ENCODE assay signal across 8 cellular contexts in the genomic region with DNA sequence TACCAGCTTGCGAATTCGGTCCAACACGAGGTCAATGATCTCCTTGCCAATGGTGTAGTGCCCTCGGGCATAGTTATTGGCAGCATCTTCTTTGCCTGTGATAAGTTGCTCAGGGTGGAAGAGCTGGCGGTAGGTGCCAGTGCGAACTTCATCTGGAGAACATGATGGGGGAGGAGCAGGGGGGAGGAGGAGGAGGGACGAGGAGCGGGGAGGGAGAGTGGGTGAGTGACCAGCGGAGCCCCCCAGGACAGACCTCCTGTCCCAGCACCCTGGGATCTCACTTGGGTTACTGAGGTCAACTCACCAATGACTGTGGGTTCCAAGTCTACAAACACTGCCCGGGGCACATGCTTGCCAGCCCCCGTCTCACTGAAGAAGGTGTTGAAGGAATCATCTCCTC. TPM values are rescaled to one million over a fixed set of nuclear protein-coding genes. Genes with fewer than 3 reads are reported as not detected.
A peak's percentile ranks its signal among the peaks of the same experiment; 100 is the strongest.
DNase-seq lines count a peak whose midpoint lies in the region; TF ChIP-seq lines count a peak whose summit lies in the region.
"Not testable (repeated sequence)": the region's sequence is repeated elsewhere in the genome, so short reads cannot be mapped to it uniquely, and the experiment has no call there.

No MANE protein-coding gene starts in this region.

- H3K9me3 ChIP-seq in esophagus muscularis mucosa; skeletal muscle satellite cell (replicated peaks; ENCODE audit: low read length): not testable (repeated sequence)

- TF ChIP-seq CTCF in AG10803 (conservative IDR thresholded peaks at IDR 0.05; ENCODE audit: low read length); brain microvascular endothelial cell (IDR thresholded peaks at IDR 0.05; ENCODE audit: low read depth, low read length, missing control alignments); esophagus muscularis mucosa (IDR thresholded peaks at IDR 0.05); neural crest cell (conservative IDR thresholded peaks at IDR 0.05): not testable (repeated sequence)

- DNase-seq in AG10803 (ENCODE audit: low read depth); activated T-helper 2 cell treated with anti-CD3 and anti-CD28 coated beads, Interferon-gamma antibody, Interleukin-2, Interleukin-4, amounts not matched to agents 10 μg/mL and 5 μg/mL and 100 μg/mL, durations not matched to agents 14 hours and 24 hours and 36 hours (ENCODE audit: low spot score); brain microvascular endothelial cell; esophagus muscularis mucosa (ENCODE audit: extremely low spot score); neural crest cell (ENCODE audit: low read depth, low spot score): not testable (repeated sequence)

- H3K4me1 Mint-ChIP-seq in IgD-negative memory B cell (peaks cover 8 to 20% (median 15%) of the 10 kb centered on the region in 3 donors), neural crest cell (peaks cover 65% of the 10 kb centered on the region)
- H3K4me1 Mint-ChIP-seq in activated T-helper 2 cell treated with anti-CD3 and anti-CD28 coated beads, Interferon-gamma antibody, Interleukin-2, Interleukin-4, amounts not matched to agents 10 μg/mL and 5 μg/mL and 100 μg/mL, durations not matched to agents 14 hours and 24 hours and 36 hours (ENCODE audit: low read depth), result peaks cover 12% of the 10 kb centered on the region

- H3K27me3 Mint-ChIP-seq in IgD-negative memory B cell; activated T-helper 2 cell treated with anti-CD3 and anti-CD28 coated beads, Interferon-gamma antibody, Interleukin-2, Interleukin-4, amounts not matched to agents 10 μg/mL and 5 μg/mL and 100 μg/mL, durations not matched to agents 14 hours and 24 hours and 36 hours (ENCODE audit: low read depth): not testable (repeated sequence)
- peaks cover 37% of the 10 kb centered on the region for H3K27me3 Mint-ChIP-seq in neural crest cell (ENCODE audit: low read depth)

- in situ Hi-C loops in brain microvascular endothelial cell (cut with HindIII; ENCODE audit: low pct_ligation_motif_present, low sequenced_read_pairs), result not testable (repeated sequence)

- intact Hi-C loops in activated T-helper 2 cell treated with anti-CD3 and anti-CD28 coated beads, Interferon-gamma antibody, Interleukin-2, Interleukin-4, amounts not matched to agents 10 μg/mL and 5 μg/mL and 100 μg/mL, durations not matched to agents 14 hours and 24 hours and 36 hours (cut with micrococcal nuclease), result loop anchor here (5.0 kb wide), 2 partner anchors 74 to 124 kb away; a partner anchor contains a TSS
- intact Hi-C loops in esophagus muscularis mucosa (cut with DNase I), result not testable (repeated sequence)

- H3K27ac ChIP-seq in brain microvascular endothelial cell, result not testable (repeated sequence)
- H3K27ac ChIP-seq in esophagus muscularis mucosa (replicated peaks in 1 of 4) (peak overlapping the region in 3 of 4 donors; percentile 95 to 99 (median 98)), layer of hippocampus (ENCODE audit: low read depth, low read length) (peak overlapping the region; percentile 52)

- H3K4me2 ChIP-seq in skeletal muscle satellite cell (ENCODE audit: low read length), result peak overlapping the region; percentile 84

- H3K4me3 ChIP-seq in AG10803 (ENCODE audit: low read length) (peak overlapping the region; percentile 91), brain microvascular endothelial cell (ENCODE audit: low read depth, low read length) (peak overlapping the region; percentile 95), esophagus muscularis mucosa (peak overlapping the region; percentile 78 to 96 (median 91)), skeletal muscle satellite cell (ENCODE audit: low read length) (peak overlapping the region; percentile 90)

- 65% methylated on average over 9 of the region's 11 CpGs for WGBS in esophagus muscularis mucosa

- H3K36me3 ChIP-seq in brain microvascular endothelial cell (replicated peaks) (peaks cover 36% of the 10 kb centered on the region), esophagus muscularis mucosa (peaks cover 23 to 35% (median 31%) of the 10 kb centered on the region in 4 donors), skeletal muscle satellite cell (ENCODE audit: insufficient read depth, low read length) (peaks cover 20% of the 10 kb centered on the region)

- peak overlapping the region in 2 of 3 donors; percentile 35 to 77 for H3K27ac Mint-ChIP-seq in IgD-negative memory B cell
- H3K27ac Mint-ChIP-seq in activated T-helper 2 cell treated with anti-CD3 and anti-CD28 coated beads, Interferon-gamma antibody, Interleukin-2, Interleukin-4, amounts not matched to agents 10 μg/mL and 5 μg/mL and 100 μg/mL, durations not matched to agents 14 hours and 24 hours and 36 hours; neural crest cell (ENCODE audit: unreplicated experiment): not testable (repeated sequence)

- peak overlapping the region in 2 of 4 donors; percentile 63 to 81 for H3K4me3 Mint-ChIP-seq in IgD-negative memory B cell
- H3K4me3 Mint-ChIP-seq in activated T-helper 2 cell treated with anti-CD3 and anti-CD28 coated beads, Interferon-gamma antibody, Interleukin-2, Interleukin-4, amounts not matched to agents 10 μg/mL and 5 μg/mL and 100 μg/mL, durations not matched to agents 14 hours and 24 hours and 36 hours (ENCODE audit: low read depth), result peak overlapping the region; percentile 51
- peak overlapping the region; percentile 97 for H3K4me3 Mint-ChIP-seq in neural crest cell

- H3K9me3 Mint-ChIP-seq in IgD-negative memory B cell; activated T-helper 2 cell treated with anti-CD3 and anti-CD28 coated beads, Interferon-gamma antibody, Interleukin-2, Interleukin-4, amounts not matched to agents 10 μg/mL and 5 μg/mL and 100 μg/mL, durations not matched to agents 14 hours and 24 hours and 36 hours; neural crest cell: not testable (repeated sequence)

- peak overlapping the region; percentile 98 for H3K9ac ChIP-seq in skeletal muscle satellite cell (ENCODE audit: low read depth, low read length)

- H3K36me3 Mint-ChIP-seq in IgD-negative memory B cell, result not testable (repeated sequence)
- H3K36me3 Mint-ChIP-seq in activated T-helper 2 cell treated with anti-CD3 and anti-CD28 coated beads, Interferon-gamma antibody, Interleukin-2, Interleukin-4, amounts not matched to agents 10 μg/mL and 5 μg/mL and 100 μg/mL, durations not matched to agents 14 hours and 24 hours and 36 hours (ENCODE audit: low read depth), result peaks cover 33% of the 10 kb centered on the region
- peaks cover 44% of the 10 kb centered on the region for H3K36me3 Mint-ChIP-seq in neural crest cell (ENCODE audit: low read depth)

- H3K4me1 ChIP-seq in esophagus muscularis mucosa (peaks cover 16 to 42% (median 34%) of the 10 kb centered on the region in 4 donors), skeletal muscle satellite cell (ENCODE audit: control insufficient read depth, insufficient read depth, low read length) (peaks cover 21% of the 10 kb centered on the region)

- not testable (repeated sequence) for H3K27me3 ChIP-seq in brain microvascular endothelial cell (replicated peaks); esophagus muscularis mucosa; layer of hippocampus (ENCODE audit: control insufficient read depth, insufficient read depth, low read length); skeletal muscle satellite cell (ENCODE audit: control insufficient read depth, insufficient read depth, low read length)

- TF ChIP-seq POLR2A in esophagus muscularis mucosa (IDR thresholded peaks at IDR 0.05; ENCODE audit: low read depth), result not testable (repeated sequence)

- not testable (repeated sequence) for TF ChIP-seq EP300 in esophagus muscularis mucosa (IDR thresholded peaks at IDR 0.05)

RNA-seq across cellular contexts. Expression of a gene that starts 2.6 kb away (rescaled TPM):
- polyA plus RNA-seq in IgD-negative memory B cell, result 286 TPM
- total RNA-seq in activated T-helper 2 cell treated with anti-CD3 and anti-CD28 coated beads, Interferon-gamma antibody, Interleukin-2, Interleukin-4, amounts not matched to agents 10 μg/mL and 5 μg/mL and 100 μg/mL, durations not matched to agents 14 hours and 24 hours and 36 hours, result 86.9 and 94.0 TPM in 2 replicates
- total RNA-seq in esophagus muscularis mucosa, result 1,000 to 10,000 TPM in 2 of 4 donors, 100 to 1,000 TPM in 2; 534 to 1,110 (median 887) TPM
- total RNA-seq in neural crest cell, result 1,729 and 1,742 TPM in 2 replicates
- total RNA-seq in skeletal muscle satellite cell (2012; rRNA removed), result 480 and 921 TPM in 2 replicates

RNA-seq across cellular contexts. Expression of a gene that starts 55.1 kb away (rescaled TPM):
- 396 TPM for polyA plus RNA-seq in IgD-negative memory B cell
- total RNA-seq in activated T-helper 2 cell treated with anti-CD3 and anti-CD28 coated beads, Interferon-gamma antibody, Interleukin-2, Interleukin-4, amounts not matched to agents 10 μg/mL and 5 μg/mL and 100 μg/mL, durations not matched to agents 14 hours and 24 hours and 36 hours, result 1,902 and 1,926 TPM in 2 replicates
- total RNA-seq in esophagus muscularis mucosa (1,000 to 10,000 TPM in 1 of 4 donors, 100 to 1,000 TPM in 3; 739 to 1,057 (median 846) TPM), neural crest cell (3,094 and 3,153 TPM in 2 replicates)
- total RNA-seq in skeletal muscle satellite cell (2012; rRNA removed), result 2,581 and 3,649 TPM in 2 replicates
